Comparison of ENCODE assay signal across 8 cellular contexts in genomic region chr3:184811999-184812844, GRCh38. TPM values are rescaled to one million over a fixed set of nuclear protein-coding genes. Genes with fewer than 3 reads are reported as not detected.
DNase-seq lines count a peak whose midpoint lies in the region; ATAC-seq and TF ChIP-seq lines count a peak whose summit lies in the region.

Gene VPS8, plus strand, starts transcription at chr3:184812166. Its CDS starts 12,467 bp downstream, at chr3:184824633.

- TF ChIP-seq POLR2A in GM15510 (IDR thresholded peaks at IDR 0.05; ENCODE audit: borderline replicate concordance, extremely low read depth, insufficient read length) (peak; percentile 84), uterus (IDR thresholded peaks at IDR 0.05) (peak; percentile 55 to 78)

- DNase-seq in NCI-H1694 (lab: John Stamatoyannopoulos, UW) = peak; percentile 89
- DNase-seq in anterior cingulate cortex (lab: John Stamatoyannopoulos, UW) = peak; percentile 55 to 96 (median 91)
- peak; percentile 97 for DNase-seq in right atrium auricular region (ENCODE audit: low spot score)
- peak; percentile 76 for DNase-seq in pulmonary artery endothelial cell (ENCODE audit: low read depth, low spot score)
- peak; percentile 96 for DNase-seq in uterus

- H3K4me3 Mint-ChIP-seq in T-helper 1 cell treated with Interleukin-12 subunit alpha and Interleukin-12 subunit beta and Interleukin-4 antibody, amounts not matched to agents 30 μg/mL and 1 μg/mL, for 36 hours = peak within 1 kb of the TSS; percentile 95

- H3K4me1 ChIP-seq in right atrium auricular region = peaks cover 0 to 9% of the 10 kb centered on the region in 2 donors
- peaks cover 0 to 3% of the 10 kb centered on the region in 2 donors for H3K4me1 ChIP-seq in uterus

- peak within 1 kb of the TSS; percentile 71 to 76 for H3K27ac ChIP-seq in right atrium auricular region
- H3K27ac ChIP-seq in uterus = peak within 1 kb of the TSS; percentile 50 to 75

- H3K4me1 Mint-ChIP-seq in T-helper 1 cell treated with Interleukin-12 subunit alpha and Interleukin-12 subunit beta and Interleukin-4 antibody, amounts not matched to agents 30 μg/mL and 1 μg/mL, for 36 hours (ENCODE audit: low read depth) = peaks cover 50% of the 10 kb centered on the region

- H3K36me3 ChIP-seq in right atrium auricular region (no peaks in the 10 kb centered on the region), uterus (no peaks in the 10 kb centered on the region)

- H3K27me3 ChIP-seq in right atrium auricular region = no peaks in the 10 kb centered on the region
- no peaks in the 10 kb centered on the region for H3K27me3 ChIP-seq in uterus

- peak; percentile 92 for ATAC-seq in HG02885 (IDR thresholded peaks at IDR 0.05; ENCODE audit: poor library complexity, unreplicated experiment)

- no peaks in the 10 kb centered on the region for H3K9me3 ChIP-seq in right atrium auricular region
- H3K9me3 ChIP-seq in uterus = no peaks in the 10 kb centered on the region

- peak within 1 kb of the TSS; percentile 98 for H3K27ac Mint-ChIP-seq in T-helper 1 cell treated with Interleukin-12 subunit alpha and Interleukin-12 subunit beta and Interleukin-4 antibody, amounts not matched to agents 30 μg/mL and 1 μg/mL, for 36 hours

- H3K4me3 ChIP-seq in right atrium auricular region (peak within 1 kb of the TSS; percentile 91 to 94), uterus (peak within 1 kb of the TSS; percentile 61 to 84)

- no peaks in the 10 kb centered on the region for H3K9me3 Mint-ChIP-seq in T-helper 1 cell treated with Interleukin-12 subunit alpha and Interleukin-12 subunit beta and Interleukin-4 antibody, amounts not matched to agents 30 μg/mL and 1 μg/mL, for 36 hours

- H3K27me3 Mint-ChIP-seq in T-helper 1 cell treated with Interleukin-12 subunit alpha and Interleukin-12 subunit beta and Interleukin-4 antibody, amounts not matched to agents 30 μg/mL and 1 μg/mL, for 36 hours (ENCODE audit: low read depth) = peaks cover 4% of the 10 kb centered on the region

- peak; percentile 71 to 83 for TF ChIP-seq CTCF in right atrium auricular region (IDR thresholded peaks at IDR 0.05)
- TF ChIP-seq CTCF in uterus (IDR thresholded peaks at IDR 0.05) = peak; percentile 64 to 81 (median 70)

- peaks cover 15% of the 10 kb centered on the region for H3K36me3 Mint-ChIP-seq in T-helper 1 cell treated with Interleukin-12 subunit alpha and Interleukin-12 subunit beta and Interleukin-4 antibody, amounts not matched to agents 30 μg/mL and 1 μg/mL, for 36 hours (ENCODE audit: low read depth)

- intact Hi-C loops in uterus (cut with DNase I; ENCODE audit: low total_unique reads) = no loop called here

RNA-seq across cellular contexts. Expression of gene VPS8, which starts in this region (rescaled TPM):
- total RNA-seq in right atrium auricular region = 10 to 100 TPM; 22.7 to 23.0 TPM
- 38.1 and 62.2 TPM in 2 replicates for total RNA-seq in pulmonary artery endothelial cell
- 100 to 1,000 TPM in 3 of 4 donors, 10 to 100 TPM in 1; 76.5 to 281 (median 163) TPM for total RNA-seq in uterus

Comparison
In these comparisons a context has a peak if more than half of its experiments do, and no peak if none do; other contexts are left out.
1. Peak in every context shown above with its lines: DNase-seq, ATAC-seq, H3K4me3 ChIP-seq and H3K27ac ChIP-seq.